In the genomic region with DNA sequence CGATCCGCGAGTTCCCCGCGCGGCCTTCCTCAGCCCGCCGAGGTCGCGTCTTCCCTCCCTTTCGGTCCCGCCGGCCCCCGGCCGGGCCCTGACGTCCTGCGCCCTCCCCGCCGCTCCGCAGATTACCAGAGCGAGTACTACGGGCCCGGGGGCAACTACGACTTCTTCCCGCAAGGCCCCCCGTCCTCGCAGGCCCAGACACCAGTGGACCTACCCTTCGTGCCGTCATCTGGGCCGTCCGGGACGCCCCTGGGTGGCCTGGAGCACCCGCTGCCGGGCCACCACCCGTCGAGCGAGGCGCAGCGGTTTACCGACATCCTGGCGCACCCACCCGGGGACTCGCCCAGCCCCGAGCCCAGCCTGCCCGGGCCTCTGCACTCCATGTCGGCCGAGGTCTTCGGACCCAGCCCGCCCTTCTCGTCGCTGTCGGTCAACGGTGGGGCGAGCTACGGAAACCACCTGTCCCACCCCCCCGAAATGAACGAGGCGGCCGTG, we compare ENCODE assay signal across 14 cellular contexts. TPM values are rescaled to one million over a fixed set of nuclear protein-coding genes. Genes with fewer than 3 reads are reported as not detected.
A peak's percentile ranks its signal among the peaks of the same experiment; 100 is the strongest.
DNase-seq lines count a peak whose midpoint lies in the region; ATAC-seq and TF ChIP-seq lines count a peak whose summit lies in the region.
"Had no signal": no experiment of that assay in that cellular context is flagged by ENCODE, and none has a peak within 500 bp of the region (broad histone marks: within the 10 kb centered on the region; RNA-seq: fewer than 3 reads in every experiment).

No MANE protein-coding gene starts in this region.

- DNase-seq in mammary epithelial cell (no peak), breast epithelium (ENCODE audit: low spot score in 2 of 2) (no peak), kidney epithelial cell (ENCODE audit: low read depth) (no peak), stomach (no peak), NCI-H146 (lab: John Stamatoyannopoulos, UW) (no peak), H4 (ENCODE audit: low spot score) (no peak), COLO829 (ENCODE audit: low spot score) (no peak)
- peak; percentile 18 for DNase-seq in activated naive CD8-positive, alpha-beta T cell treated with anti-CD3 and anti-CD28 coated beads, Interleukin-2, amount 50 U/mL, for 24 hours
- DNase-seq: activated CD4-positive, alpha-beta T cell treated with anti-CD3 and anti-CD28 coated beads, Interleukin-2, amount 50 U/mL, for 4 hours; DND-41; left colon; occipital lobe had no signal

- H3K36me3 Mint-ChIP-seq in activated naive CD8-positive, alpha-beta T cell treated with anti-CD3 and anti-CD28 coated beads, Interleukin-2, amount 50 U/mL, for 24 hours (ENCODE audit: low read depth), result no peaks in the 10 kb centered on the region
- H3K36me3 Mint-ChIP-seq: activated naive CD4-positive, alpha-beta T cell treated with anti-CD3 and anti-CD28 coated beads, Interleukin-2, amount 50 U/mL, for 24 hours had no signal

- H3K79me2 ChIP-seq in mammary epithelial cell (ENCODE audit: insufficient read depth, low read length), result no peaks in the 10 kb centered on the region

- H3K4me3 Mint-ChIP-seq in activated naive CD8-positive, alpha-beta T cell treated with anti-CD3 and anti-CD28 coated beads, Interleukin-2, amount 50 U/mL, for 24 hours, result no peak overlapping the region
- H3K4me3 Mint-ChIP-seq: activated naive CD4-positive, alpha-beta T cell treated with anti-CD3 and anti-CD28 coated beads, Interleukin-2, amount 50 U/mL, for 24 hours had no signal

- no peak overlapping the region for H3K27ac Mint-ChIP-seq in activated naive CD8-positive, alpha-beta T cell treated with anti-CD3 and anti-CD28 coated beads, Interleukin-2, amount 50 U/mL, for 24 hours
- H3K27ac Mint-ChIP-seq: activated naive CD4-positive, alpha-beta T cell treated with anti-CD3 and anti-CD28 coated beads, Interleukin-2, amount 50 U/mL, for 24 hours had no signal

- no peak for ATAC-seq in activated naive CD8-positive, alpha-beta T cell treated with anti-CD3 and anti-CD28 coated beads, Interleukin-2, amount 50 U/mL, for 24 hours
- ATAC-seq: left colon had no signal

- no peak overlapping the region for H3K9ac ChIP-seq in mammary epithelial cell (ENCODE audit: insufficient read depth, low read length)

- H3K9me3 Mint-ChIP-seq in activated naive CD8-positive, alpha-beta T cell treated with anti-CD3 and anti-CD28 coated beads, Interleukin-2, amount 50 U/mL, for 24 hours, result no peaks in the 10 kb centered on the region
- H3K9me3 Mint-ChIP-seq: activated naive CD4-positive, alpha-beta T cell treated with anti-CD3 and anti-CD28 coated beads, Interleukin-2, amount 50 U/mL, for 24 hours had no signal

- 12% methylated on average over 16 of the region's 59 CpGs for WGBS in mammary epithelial cell (ENCODE audit: low coverage, missing lambda C conversion rate)
- WGBS in stomach, 5 donors, result 5 to 10% (median 9%) methylated on average over 41 to 59 of the region's 59 CpGs

- in situ Hi-C loops in mammary epithelial cell (cut with MboI; ENCODE audit: low sequenced_read_pairs in 2 of 2), result no loop called here

- no TSS peak for BruUV-seq in mammary epithelial cell (replicated peaks; lab: Mats Ljungman, UMichigan)

- H3K36me3 ChIP-seq in mammary epithelial cell (ENCODE audit: insufficient read depth, low read length), result no peaks in the 10 kb centered on the region
- H3K36me3 ChIP-seq in breast epithelium, result no peaks in the 10 kb centered on the region
- peaks cover 8% of the 10 kb centered on the region for H3K36me3 ChIP-seq in kidney epithelial cell (ENCODE audit: control insufficient read depth, insufficient read depth, low read length)
- H3K36me3 ChIP-seq in stomach, result no peaks in the 10 kb centered on the region

- dilution Hi-C loops in mammary epithelial cell (cut with HindIII; ENCODE audit: low sequenced_read_pairs), result no loop called here

- H3K4me2 ChIP-seq in mammary epithelial cell (ENCODE audit: insufficient read depth, low read depth, low read length), result peak overlapping the region; percentile 58

- TF ChIP-seq POLR2A in breast epithelium (IDR thresholded peaks at IDR 0.05) (no peak), stomach (IDR thresholded peaks at IDR 0.05) (no peak)

- H3K27ac ChIP-seq in mammary epithelial cell (ENCODE audit: insufficient read depth, low read depth, low read length), result no peak overlapping the region
- H3K27ac ChIP-seq in breast epithelium, result no peak overlapping the region
- no peak overlapping the region for H3K27ac ChIP-seq in stomach

- no peak for TF ChIP-seq CTCF in mammary epithelial cell (conservative IDR thresholded peaks at IDR 0.05 in 1 of 2, IDR thresholded peaks at IDR 0.05 in 1 of 2; ENCODE audit: extremely low read depth in 1 of 2, insufficient read depth in 1 of 2, low read depth in 1 of 2, low read length in 2 of 2)
- TF ChIP-seq CTCF in breast epithelium (IDR thresholded peaks at IDR 0.05), result no peak
- TF ChIP-seq CTCF in kidney epithelial cell (IDR thresholded peaks at IDR 0.05; ENCODE audit: insufficient read depth, low read length, poor library complexity, severe bottlenecking), result no peak
- TF ChIP-seq CTCF in stomach (IDR thresholded peaks at IDR 0.05), result no peak

- intact Hi-C loops in mammary epithelial cell (cut with micrococcal nuclease) (no loop called here), breast epithelium (cut with DNase I; ENCODE audit: low total_unique reads) (no loop called here), stomach (cut with DNase I; ENCODE audit: low total_unique reads) (no loop called here)

- peaks cover 24% of the 10 kb centered on the region for H3K4me1 ChIP-seq in mammary epithelial cell (ENCODE audit: insufficient read depth, low read length)
- H3K4me1 ChIP-seq in breast epithelium, result peaks cover under 1 to 5% of the 10 kb centered on the region in 2 donors
- peaks cover 20 to 47% (median 36%) of the 10 kb centered on the region in 4 donors for H3K4me1 ChIP-seq in stomach
- H3K4me1 ChIP-seq: HAP-1 had no signal

- TF ChIP-seq EP300 in stomach (IDR thresholded peaks at IDR 0.05), result no peak

- H2AFZ ChIP-seq in mammary epithelial cell (ENCODE audit: low read depth, low read length), result peak overlapping the region; percentile 23

- H3K4me3 ChIP-seq in mammary epithelial cell (replicated peaks in 1 of 3; ENCODE audit: insufficient read depth in 1 of 3, low read depth in 2 of 3, low read length in 3 of 3) (peak overlapping the region in 2 of 3 experiments; percentile 5 to 10), breast epithelium (peak overlapping the region in 1 of 3 donors; percentile 52), kidney epithelial cell (ENCODE audit: low read depth, low read length) (peak overlapping the region; percentile 61), stomach (peak overlapping the region in 3 of 4 donors; percentile 7 to 40 (median 29))
- H3K4me3 ChIP-seq: HAP-1 had no signal

- CTCF ChIA-PET in mammary epithelial cell (lab: Charles Lee; ENCODE audit: low non-redundant PET), result no interaction called here

- no peaks in the 10 kb centered on the region for H4K20me1 ChIP-seq in mammary epithelial cell (ENCODE audit: insufficient read depth, low read length)

- peaks cover 84% of the 10 kb centered on the region for H3K27me3 Mint-ChIP-seq in activated naive CD8-positive, alpha-beta T cell treated with anti-CD3 and anti-CD28 coated beads, Interleukin-2, amount 50 U/mL, for 24 hours

- no peaks in the 10 kb centered on the region for H3K9me3 ChIP-seq in mammary epithelial cell (replicated peaks; ENCODE audit: insufficient read depth, low read length)
- H3K9me3 ChIP-seq in breast epithelium, result no peaks in the 10 kb centered on the region
- peaks cover 0 to 5% (median 0%) of the 10 kb centered on the region in 4 donors for H3K9me3 ChIP-seq in stomach
- H3K9me3 ChIP-seq: HAP-1 had no signal

- H3K4me1 Mint-ChIP-seq in activated naive CD8-positive, alpha-beta T cell treated with anti-CD3 and anti-CD28 coated beads, Interleukin-2, amount 50 U/mL, for 24 hours, result peaks cover 30% of the 10 kb centered on the region

- H3K27me3 ChIP-seq in mammary epithelial cell (ENCODE audit: insufficient read depth, low read length) (peaks cover 88% of the 10 kb centered on the region), breast epithelium (peaks cover 29 to 100% of the 10 kb centered on the region in 2 donors), kidney epithelial cell (ENCODE audit: control insufficient read depth, insufficient read depth, low read length) (peaks cover 2% of the 10 kb centered on the region), stomach (peaks cover 75 to 100% (median 100%) of the 10 kb centered on the region in 3 donors)

RNA-seq across cellular contexts. Expression of a gene that starts 5.4 kb away (rescaled TPM):
- not detected for total RNA-seq in mammary epithelial cell
- not detected for polyA plus RNA-seq in mammary epithelial cell
- not detected for polyA minus RNA-seq in mammary epithelial cell
- total RNA-seq in breast epithelium, result not detected
- 39.2 and 44.3 TPM in 2 replicates for total RNA-seq in kidney epithelial cell
- not detected for total RNA-seq in stomach
- not detected for polyA plus RNA-seq in stomach
- total RNA-seq in H4 (2014; rRNA removed; shearing (Covaris generic)), result 0.39 and 0.97 TPM in 2 replicates
- total RNA-seq: left colon, occipital lobe had no signal

RNA-seq across cellular contexts. Expression of a gene that starts 6.1 kb away (rescaled TPM):
- total RNA-seq in mammary epithelial cell (10 to 100 TPM; 21.2 to 70.3 TPM), breast epithelium (10 to 100 TPM; 34.4 to 47.2 (median 40.0) TPM), kidney epithelial cell (43.4 and 54.5 TPM in 2 replicates), stomach (10 to 100 TPM in 4 of 5 donors, 1 to 10 TPM in 1; 5.3 to 52.7 (median 20.2) TPM)
- polyA plus RNA-seq in mammary epithelial cell (19.0 TPM), stomach (10 to 100 TPM; 27.9 to 45.8 (median 36.6) TPM)
- polyA minus RNA-seq in mammary epithelial cell, result 54.6 TPM
- 45.1 and 47.1 TPM in 2 replicates for total RNA-seq in H4 (2014; rRNA removed; shearing (Covaris generic))

Comparison
In these comparisons a context has a peak if more than half of its experiments do, and no peak if none do; other contexts are left out.
1. RNA of a gene that starts 5.4 kb away (total RNA-seq): 39.2 to 44.3 TPM in kidney epithelial cell; 0.39 to 0.97 TPM in H4, not detected in mammary epithelial cell, not detected in breast epithelium and not detected in stomach; every median in the first group is over 10 times any median in the second.